ENCODE assay signal across 1 cellular context in genomic region chr19:8536282-8536681, GRCh38.
TF ChIP-seq lines count a peak whose summit lies in the region.

No MANE protein-coding gene starts in this region.

TF ChIP-seq in WTC11, 78 proteins besides CTCF, POLR2A, EP300 and RAD21 (continued from another document):
- no peak for TF ChIP-seq ZNF281 (CRISPR knock-in tag; IDR thresholded peaks at IDR 0.05)
- no peak for TF ChIP-seq ATF2 (CRISPR knock-in tag; IDR thresholded peaks at IDR 0.05; ENCODE audit: borderline replicate concordance, low read depth)
- no peak for TF ChIP-seq ZBTB21 (CRISPR knock-in tag; IDR thresholded peaks at IDR 0.05; ENCODE audit: borderline replicate concordance)
- no peak for TF ChIP-seq ZNF532 (CRISPR knock-in tag; IDR thresholded peaks at IDR 0.05; ENCODE audit: borderline replicate concordance)
- TF ChIP-seq HMGA2 (CRISPR knock-in tag; IDR thresholded peaks at IDR 0.05) = no peak
